Comparison of ENCODE assay signal across 3 cellular contexts in genomic region chr11:1358931-1359330, GRCh38. TPM values are rescaled to one million over a fixed set of nuclear protein-coding genes. Genes with fewer than 3 reads are reported as not detected.
"Had no signal": no experiment of that assay in that cellular context is flagged by ENCODE, and none has a peak within 500 bp of the region (broad histone marks: within the 10 kb centered on the region; RNA-seq: fewer than 3 reads in every experiment).

No MANE protein-coding gene starts in this region.

RNA-seq across cellular contexts. Expression of gene BRSK2, which starts 30.8 kb away (rescaled TPM):
- total RNA-seq: OCI-LY7, RPMI7951, SJCRH30 had no signal
